31 cellular contexts compared by ENCODE assay signal in genomic region chr15:38662398-38662797, GRCh38.
DNase-seq lines count a peak whose midpoint lies in the region; ATAC-seq and TF ChIP-seq lines count a peak whose summit lies in the region.
"Had no signal": no experiment of that assay in that cellular context is flagged by ENCODE, and none has a peak within 500 bp of the region (broad histone marks: within the 10 kb centered on the region; RNA-seq: fewer than 3 reads in every experiment).

No MANE protein-coding gene starts in this region.

- no peaks in the 10 kb centered on the region for H3K27me3 Mint-ChIP-seq in T-helper 1 cell treated with Interleukin-12 subunit alpha and Interleukin-12 subunit beta and Interleukin-4 antibody, amounts not matched to agents 30 μg/mL and 1 μg/mL, for 36 hours (ENCODE audit: low read depth)
- H3K27me3 Mint-ChIP-seq in CD4-positive, alpha-beta T cell: no peaks in the 10 kb centered on the region
- peaks cover 0 to 3% (median 3%) of the 10 kb centered on the region in 3 donors for H3K27me3 Mint-ChIP-seq in immature natural killer cell (ENCODE audit: low read depth in 3 of 3)
- H3K27me3 Mint-ChIP-seq: dendritic cell treated with granulocyte-macrophage colony-stimulating factor and Interleukin-4, amounts not matched to agents 40 ng/mL and 50 ng/mL, for 4 days; naive B cell; T-cell had no signal

- no peaks in the 10 kb centered on the region for H3K9me3 Mint-ChIP-seq in T-helper 1 cell treated with Interleukin-12 subunit alpha and Interleukin-12 subunit beta and Interleukin-4 antibody, amounts not matched to agents 30 μg/mL and 1 μg/mL, for 36 hours
- no peaks in the 10 kb centered on the region for H3K9me3 Mint-ChIP-seq in CD4-positive, alpha-beta T cell
- H3K9me3 Mint-ChIP-seq in immature natural killer cell: no peaks in the 10 kb centered on the region
- H3K9me3 Mint-ChIP-seq: dendritic cell treated with granulocyte-macrophage colony-stimulating factor and Interleukin-4, amounts not matched to agents 40 ng/mL and 50 ng/mL, for 4 days; H9; naive B cell; T-cell; type B pancreatic cell had no signal

- no peak overlapping the region for H3K27ac ChIP-seq in CD4-positive, alpha-beta T cell (ENCODE audit: low read depth, low read length)
- H3K27ac ChIP-seq in OCI-LY3 (ENCODE audit: low read length) (no peak overlapping the region), PC-9 (no peak overlapping the region)
- H3K27ac ChIP-seq: A549, gastrocnemius medialis, hepatocyte, left lung, skin epidermis, VCaP had no signal

- H2AFZ ChIP-seq in OCI-LY3 (ENCODE audit: low read depth, low read length): 0 out of 2 replicates have a peak overlapping the region, but pooled peaks have one; percentile 51
- H2AFZ ChIP-seq in PC-9: no peak overlapping the region
- H2AFZ ChIP-seq: hepatocyte had no signal

- no TSS peak for BruUV-seq in PC-9 (replicated peaks; lab: Mats Ljungman, UMichigan)

- H3K4me3 Mint-ChIP-seq in T-helper 1 cell treated with Interleukin-12 subunit alpha and Interleukin-12 subunit beta and Interleukin-4 antibody, amounts not matched to agents 30 μg/mL and 1 μg/mL, for 36 hours: peak overlapping the region; percentile 18
- peak overlapping the region; percentile 27 for H3K4me3 Mint-ChIP-seq in CD4-positive, alpha-beta T cell
- H3K4me3 Mint-ChIP-seq in immature natural killer cell: peak overlapping the region in 1 of 5 donors; percentile 9
- H3K4me3 Mint-ChIP-seq: dendritic cell treated with granulocyte-macrophage colony-stimulating factor and Interleukin-4, amounts not matched to agents 40 ng/mL and 50 ng/mL, for 4 days; H9; type B pancreatic cell had no signal

- H3K79me2 ChIP-seq in OCI-LY3 (ENCODE audit: low read length): no peaks in the 10 kb centered on the region
- H3K79me2 ChIP-seq in PC-9 (ENCODE audit: low read depth): no peaks in the 10 kb centered on the region
- H3K79me2 ChIP-seq: hepatocyte had no signal

- intact Hi-C loops in CD4-positive, alpha-beta T cell (cut with DNase I, micrococcal nuclease): no loop called here
- intact Hi-C loops in PC-9 (cut with micrococcal nuclease; ENCODE audit: unreplicated experiment): no loop called here

- no peak for DNase-seq in T-helper 1 cell
- no peak for DNase-seq in CD4-positive, alpha-beta T cell
- no peak for DNase-seq in immature natural killer cell
- no peak for DNase-seq in PC-9
- no peak for DNase-seq in NCI-H226
- DNase-seq: activated CD4-positive, alpha-beta T cell treated with anti-CD3 and anti-CD28 coated beads, Interleukin-2, amount 50 U/mL, for 4 hours; activated naive CD4-positive, alpha-beta T cell; activated T-cell treated with anti-CD3 and anti-CD28 coated beads for 4 hours; central memory CD4-positive, alpha-beta T cell; COR-L47; DMS79; gastrocnemius medialis; GF-D8; H9; left lung; naive B cell; NCI-H1105; NCI-H2029; NCI-H345; NCI-H748 treated with DMSO at 0.1 percent for 48 hours; SHP77; T-cell had no signal

- H3K4me2 ChIP-seq in OCI-LY3 (ENCODE audit: low read length): no peak overlapping the region
- no peak overlapping the region for H3K4me2 ChIP-seq in PC-9
- H3K4me2 ChIP-seq: A549, hepatocyte had no signal

- H3F3A ChIP-seq in PC-9 (ENCODE audit: insufficient read depth, low read depth): no peaks in the 10 kb centered on the region

- POLR2A ChIA-PET in CD4-positive, alpha-beta T cell (lab: Charles Lee): interaction anchor here (1.3 to 17.4 kb wide), 5 partner anchors 5 to 208 kb away, joined by 6 to 484 read pairs (median 7); partner anchors contain the start of gene FAM98B
- POLR2A ChIA-PET in PC-9 (lab: Charles Lee; ENCODE audit: unreplicated experiment): interaction anchor here (0.5 kb wide), 1 partner anchor 294 kb away, joined by 7 read pairs; no protein-coding TSS in a partner anchor

- no peak overlapping the region for H3K4me3 ChIP-seq in OCI-LY3 (ENCODE audit: low read length)
- no peak overlapping the region for H3K4me3 ChIP-seq in PC-9
- H3K4me3 ChIP-seq: A549, gastrocnemius medialis, hepatocyte, left lung, skin epidermis had no signal

- H3K36me3 ChIP-seq in OCI-LY3 (replicated peaks; ENCODE audit: low read depth, low read length) (no peaks in the 10 kb centered on the region), PC-9 (ENCODE audit: low read depth) (no peaks in the 10 kb centered on the region)
- H3K36me3 ChIP-seq: gastrocnemius medialis, left lung had no signal

- H3K27me3 ChIP-seq in CD4-positive, alpha-beta T cell (ENCODE audit: control insufficient read depth, insufficient read depth, low read length): no peaks in the 10 kb centered on the region
- H3K27me3 ChIP-seq in OCI-LY3 (ENCODE audit: low read depth, low read length): 0 out of 2 replicates have a peak, but pooled peaks cover 3% of the 10 kb centered on the region
- no peaks in the 10 kb centered on the region for H3K27me3 ChIP-seq in PC-9 (ENCODE audit: insufficient read depth, low read depth)
- H3K27me3 ChIP-seq: gastrocnemius medialis, left lung had no signal

- H3K9ac ChIP-seq in OCI-LY3 (ENCODE audit: low read length): no peak overlapping the region

- no peak for ATAC-seq in CD4-positive, alpha-beta T cell (ENCODE audit: poor library complexity)
- no peak for ATAC-seq in SK-N-SH treated with all-trans-retinoic acid at 6 μM for 48 hours
- ATAC-seq: A549, gastrocnemius medialis, left lung had no signal

- CTCF ChIA-PET in CD4-positive, alpha-beta T cell (lab: Charles Lee): interaction anchor here (1.1 to 3.2 kb wide), 5 partner anchors 9 to 98 kb away, joined by 3 to 14 read pairs (median 10); partner anchors contain the start of gene RASGRP1
- CTCF ChIA-PET in PC-9 (lab: Charles Lee): no interaction called here

- no peaks in the 10 kb centered on the region for H3K9me2 ChIP-seq in PC-9 (ENCODE audit: insufficient read depth)

- H3K4me1 ChIP-seq in OCI-LY3 (ENCODE audit: low read length) (peaks cover 18% of the 10 kb centered on the region), PC-9 (replicated peaks; ENCODE audit: insufficient read depth) (no peaks in the 10 kb centered on the region)
- H3K4me1 ChIP-seq: A549, gastrocnemius medialis, left lung had no signal

- H3K4me1 Mint-ChIP-seq in T-helper 1 cell treated with Interleukin-12 subunit alpha and Interleukin-12 subunit beta and Interleukin-4 antibody, amounts not matched to agents 30 μg/mL and 1 μg/mL, for 36 hours (ENCODE audit: low read depth): peaks cover 77% of the 10 kb centered on the region
- peaks cover 82% of the 10 kb centered on the region for H3K4me1 Mint-ChIP-seq in CD4-positive, alpha-beta T cell (ENCODE audit: low read depth)
- H3K4me1 Mint-ChIP-seq in immature natural killer cell: peaks cover 37 to 59% of the 10 kb centered on the region in 2 donors
- H3K4me1 Mint-ChIP-seq: H9 had no signal

- no peaks in the 10 kb centered on the region for H3K9me3 ChIP-seq in CD4-positive, alpha-beta T cell (ENCODE audit: control insufficient read depth, low read length)
- H3K9me3 ChIP-seq in OCI-LY3 (ENCODE audit: insufficient read depth, low read length) (no peaks in the 10 kb centered on the region), PC-9 (ENCODE audit: insufficient read depth, low read depth) (no peaks in the 10 kb centered on the region)
- H3K9me3 ChIP-seq: A549, gastrocnemius medialis, left lung had no signal

- H4K20me1 ChIP-seq in OCI-LY3 (ENCODE audit: insufficient read depth, low read length): no peaks in the 10 kb centered on the region
- no peaks in the 10 kb centered on the region for H4K20me1 ChIP-seq in PC-9 (ENCODE audit: insufficient read depth)

- TF ChIP-seq CTCF in CD4-positive, alpha-beta T cell (IDR thresholded peaks at IDR 0.05): no peak
- no peak for TF ChIP-seq CTCF in OCI-LY3 (IDR thresholded peaks at IDR 0.05; ENCODE audit: low read depth, low read length)
- TF ChIP-seq CTCF in PC-9 (conservative IDR thresholded peaks at IDR 0.05): no peak

- H3K27ac Mint-ChIP-seq in T-helper 1 cell treated with Interleukin-12 subunit alpha and Interleukin-12 subunit beta and Interleukin-4 antibody, amounts not matched to agents 30 μg/mL and 1 μg/mL, for 36 hours: peak overlapping the region; percentile 62
- peak overlapping the region; percentile 73 for H3K27ac Mint-ChIP-seq in CD4-positive, alpha-beta T cell
- peak overlapping the region in 4 of 6 donors; percentile 18 to 79 (median 46) for H3K27ac Mint-ChIP-seq in immature natural killer cell
- H3K27ac Mint-ChIP-seq: dendritic cell treated with granulocyte-macrophage colony-stimulating factor and Interleukin-4, amounts not matched to agents 40 ng/mL and 50 ng/mL, for 4 days; H9; naive B cell; type B pancreatic cell had no signal

- peaks cover 9% of the 10 kb centered on the region for H3K36me3 Mint-ChIP-seq in T-helper 1 cell treated with Interleukin-12 subunit alpha and Interleukin-12 subunit beta and Interleukin-4 antibody, amounts not matched to agents 30 μg/mL and 1 μg/mL, for 36 hours (ENCODE audit: low read depth)
- no peaks in the 10 kb centered on the region for H3K36me3 Mint-ChIP-seq in CD4-positive, alpha-beta T cell (ENCODE audit: low read depth)
- H3K36me3 Mint-ChIP-seq in immature natural killer cell: peaks cover 0 to 7% (median 0%) of the 10 kb centered on the region in 3 donors
- H3K36me3 Mint-ChIP-seq: naive B cell, T-cell, type B pancreatic cell had no signal

TF ChIP-seq in SK-N-SH treated with all-trans-retinoic acid at 6 μM for 48 hours, 23 proteins besides CTCF, POLR2A, EP300 and RAD21 (continues in another document):
- TF ChIP-seq ZC3H10 (CRISPR knock-in tag; IDR thresholded peaks at IDR 0.05): no peak
- TF ChIP-seq OSR1 (CRISPR knock-in tag; IDR thresholded peaks at IDR 0.05): no peak
- no peak for TF ChIP-seq TSHZ2 (CRISPR knock-in tag; IDR thresholded peaks at IDR 0.05)
- no peak for TF ChIP-seq PPARA (CRISPR knock-in tag; IDR thresholded peaks at IDR 0.05; ENCODE audit: borderline replicate concordance)
